In the genomic region with DNA sequence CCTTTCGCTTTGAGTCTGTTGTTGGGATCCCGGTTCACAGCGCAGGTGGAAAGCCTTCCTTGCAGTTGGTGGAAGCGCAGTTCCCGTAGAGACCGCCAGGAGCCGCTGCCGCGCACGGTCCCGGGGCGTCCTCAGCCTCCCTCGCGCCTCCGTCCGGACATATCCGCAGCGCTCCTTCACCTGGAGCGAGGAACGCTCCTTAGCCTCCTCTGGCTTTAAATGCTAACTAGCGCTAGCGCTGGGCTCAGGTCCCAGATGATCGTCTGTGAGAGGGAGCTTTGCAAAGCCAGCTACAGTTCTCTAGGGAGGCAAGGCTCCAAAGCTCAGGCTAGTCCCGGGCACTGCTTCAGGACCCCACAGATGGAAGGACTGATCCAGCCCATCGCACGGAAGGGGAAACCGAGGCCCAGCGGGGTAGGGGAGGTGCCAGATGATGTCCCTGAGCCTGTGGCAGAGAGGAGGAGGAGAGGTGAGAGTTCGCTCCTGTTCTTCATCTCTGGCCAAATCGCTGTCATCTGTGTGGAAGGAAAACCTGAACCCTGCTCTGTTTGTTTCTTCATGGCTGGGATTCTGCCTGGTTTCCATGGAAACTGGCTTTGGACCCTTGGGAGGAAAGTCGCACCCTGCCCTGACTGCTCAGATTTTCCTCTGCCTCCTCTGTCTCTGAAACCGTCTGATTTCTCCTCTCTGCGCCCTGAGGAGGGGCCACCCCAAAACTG, we compare ENCODE assay signal across 8 cellular contexts. TPM values are rescaled to one million over a fixed set of nuclear protein-coding genes. Genes with fewer than 3 reads are reported as not detected.
DNase-seq lines count a peak whose midpoint lies in the region; ATAC-seq, FAIRE-seq and TF ChIP-seq lines count a peak whose summit lies in the region.

No MANE protein-coding gene starts in this region.

- peak; percentile 41 for DNase-seq in NK-92 treated with Interleukin-12 subunit alpha and Interleukin-12 subunit beta, amount 100 ng/mL, for 24 hours (lab: John Stamatoyannopoulos, UW)
- DNase-seq in NK-92 (lab: John Stamatoyannopoulos, UW; ENCODE audit: unreplicated experiment) (no peak), NCI-H2107 (lab: John Stamatoyannopoulos, UW) (peak; percentile 69), WTC11 (ENCODE audit: low spot score) (peak; percentile 94), breast epithelium (ENCODE audit: low spot score in 2 of 2) (peak; percentile 66 to 88), keratinocyte (ENCODE audit: low read depth, low spot score) (no peak)
- peak; percentile 59 to 75 for DNase-seq in stimulated activated CD4-positive, alpha-beta T cell treated with anti-CD3 and anti-CD28 coated beads, Interleukin-15, amount 100 ng/mL, for 1 hour (ENCODE audit: low read depth in 1 of 2, low spot score in 1 of 2)

- H3K9ac ChIP-seq in keratinocyte (ENCODE audit: control insufficient read depth, extremely low read depth, insufficient read depth, low read length) = no peak overlapping the region

- H3K4me1 Mint-ChIP-seq in WTC11 = peaks cover 37% of the 10 kb centered on the region

- peak overlapping the region; percentile 8; the same call in 1 of the 2 replicates for H3K4me3 Mint-ChIP-seq in WTC11

- H3K27me3 ChIP-seq in breast epithelium (peaks cover 0 to 11% of the 10 kb centered on the region in 2 donors), keratinocyte (ENCODE audit: control insufficient read depth, extremely low read depth, insufficient read depth, low read length) (peaks cover 28% of the 10 kb centered on the region)

- FAIRE-seq in keratinocyte (lab: Jason Lieb, UNC) = peak; percentile 66

- CTCF ChIA-PET in WTC11 (lab: Charles Lee) = interaction anchor here (0.6 to 2.4 kb wide), 14 partner anchors 11 to 197 kb away, joined by 3 to 26 read pairs (median 5); no protein-coding TSS in a partner anchor

- no peak overlapping the region for H3K27ac Mint-ChIP-seq in WTC11

- H4K20me1 ChIP-seq in keratinocyte (ENCODE audit: control insufficient read depth, extremely low read depth, insufficient read depth, low read length) = no peaks in the 10 kb centered on the region

- peak overlapping the region in 2 of 3 donors; percentile 2 to 42 for H3K4me3 ChIP-seq in breast epithelium
- H3K4me3 ChIP-seq in keratinocyte (ENCODE audit: control insufficient read depth in 2 of 3, extremely low read depth in 1 of 3, insufficient read depth in 2 of 3, low read depth in 1 of 3, low read length in 3 of 3) = no peak overlapping the region

- no peaks in the 10 kb centered on the region for H3K9me1 ChIP-seq in keratinocyte (ENCODE audit: control insufficient read depth, extremely low read depth, insufficient read depth, low read length)

- H2AFZ ChIP-seq in keratinocyte (ENCODE audit: control insufficient read depth, low read length) = peak overlapping the region; percentile 42

- H3K4me2 ChIP-seq in keratinocyte (ENCODE audit: control insufficient read depth, extremely low read depth, insufficient read depth, low read depth, low read length) = peak overlapping the region; percentile 74

- intact Hi-C loops in breast epithelium (cut with DNase I; ENCODE audit: low total_unique reads) = no loop called here

- POLR2A ChIA-PET in WTC11 (lab: Charles Lee) = no interaction called here

- dilution Hi-C loops in keratinocyte (cut with MboI; ENCODE audit: extremely low pct_ligation_motif_present, low sequenced_read_pairs) = no loop called here

- H3K79me2 ChIP-seq in keratinocyte (ENCODE audit: control insufficient read depth, insufficient read depth, low read length) = no peaks in the 10 kb centered on the region

- H3K36me3 ChIP-seq in breast epithelium (no peaks in the 10 kb centered on the region), keratinocyte (ENCODE audit: control insufficient read depth in 2 of 2, extremely low read depth in 1 of 2, insufficient read depth in 2 of 2, low read length in 2 of 2) (no peaks in the 10 kb centered on the region)

- no peaks in the 10 kb centered on the region for H3K4me1 ChIP-seq in breast epithelium
- peaks cover 9% of the 10 kb centered on the region for H3K4me1 ChIP-seq in keratinocyte (ENCODE audit: control insufficient read depth, extremely low read depth, insufficient read depth, low read length)

- H3K9me3 Mint-ChIP-seq in WTC11 = no peaks in the 10 kb centered on the region

- H3K27ac ChIP-seq in breast epithelium (peak overlapping the region; percentile 19 to 74), keratinocyte (ENCODE audit: control insufficient read depth, insufficient read depth, low read length) (no peak overlapping the region)

- ATAC-seq in HG02884 (IDR thresholded peaks at IDR 0.05; ENCODE audit: unreplicated experiment) (peak; percentile 91), WTC11 (peak; percentile 89)

- no peak for TF ChIP-seq POLR2A in breast epithelium (IDR thresholded peaks at IDR 0.05)

- H3K36me3 Mint-ChIP-seq in WTC11 = no peaks in the 10 kb centered on the region

- TF ChIP-seq CTCF in WTC11 (IDR thresholded peaks at IDR 0.05) (peak; percentile 97), breast epithelium (IDR thresholded peaks at IDR 0.05) (peak; percentile 91 to 96 (median 93)), keratinocyte (optimal IDR thresholded peaks at IDR 0.05 in 1 of 3, IDR thresholded peaks at IDR 0.05 in 1 of 3, conservative IDR thresholded peaks at IDR 0.05 in 1 of 3; ENCODE audit: extremely low read depth in 1 of 3, insufficient read depth in 2 of 3, low read length in 3 of 3) (peak; percentile 98 to 100 (median 98))

- no peaks in the 10 kb centered on the region for H3K9me3 ChIP-seq in breast epithelium
- no peaks in the 10 kb centered on the region for H3K9me3 ChIP-seq in keratinocyte (ENCODE audit: control insufficient read depth, low read depth, low read length)

- peaks cover 33% of the 10 kb centered on the region for H3K27me3 Mint-ChIP-seq in WTC11 (ENCODE audit: low read depth)

TF ChIP-seq in WTC11, 78 proteins besides CTCF, POLR2A, EP300 and RAD21 (continues in another document):
- TF ChIP-seq, protein P1, sequence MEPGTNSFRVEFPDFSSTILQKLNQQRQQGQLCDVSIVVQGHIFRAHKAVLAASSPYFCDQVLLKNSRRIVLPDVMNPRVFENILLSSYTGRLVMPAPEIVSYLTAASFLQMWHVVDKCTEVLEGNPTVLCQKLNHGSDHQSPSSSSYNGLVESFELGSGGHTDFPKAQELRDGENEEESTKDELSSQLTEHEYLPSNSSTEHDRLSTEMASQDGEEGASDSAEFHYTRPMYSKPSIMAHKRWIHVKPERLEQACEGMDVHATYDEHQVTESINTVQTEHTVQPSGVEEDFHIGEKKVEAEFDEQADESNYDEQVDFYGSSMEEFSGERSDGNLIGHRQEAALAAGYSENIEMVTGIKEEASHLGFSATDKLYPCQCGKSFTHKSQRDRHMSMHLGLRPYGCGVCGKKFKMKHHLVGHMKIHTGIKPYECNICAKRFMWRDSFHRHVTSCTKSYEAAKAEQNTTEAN (CRISPR knock-in tag; IDR thresholded peaks at IDR 0.05) = 0 out of 2 replicates have a peak, but pooled peaks have one; percentile 53
- TF ChIP-seq OVOL2 (CRISPR knock-in tag; IDR thresholded peaks at IDR 0.05; ENCODE audit: borderline replicate concordance) (no peak), GABPB1 (CRISPR knock-in tag; IDR thresholded peaks at IDR 0.05) (no peak), ZNF281 (CRISPR knock-in tag; IDR thresholded peaks at IDR 0.05) (no peak), PRRX2 (CRISPR knock-in tag; IDR thresholded peaks at IDR 0.05) (no peak)
- TF ChIP-seq, protein P2, sequence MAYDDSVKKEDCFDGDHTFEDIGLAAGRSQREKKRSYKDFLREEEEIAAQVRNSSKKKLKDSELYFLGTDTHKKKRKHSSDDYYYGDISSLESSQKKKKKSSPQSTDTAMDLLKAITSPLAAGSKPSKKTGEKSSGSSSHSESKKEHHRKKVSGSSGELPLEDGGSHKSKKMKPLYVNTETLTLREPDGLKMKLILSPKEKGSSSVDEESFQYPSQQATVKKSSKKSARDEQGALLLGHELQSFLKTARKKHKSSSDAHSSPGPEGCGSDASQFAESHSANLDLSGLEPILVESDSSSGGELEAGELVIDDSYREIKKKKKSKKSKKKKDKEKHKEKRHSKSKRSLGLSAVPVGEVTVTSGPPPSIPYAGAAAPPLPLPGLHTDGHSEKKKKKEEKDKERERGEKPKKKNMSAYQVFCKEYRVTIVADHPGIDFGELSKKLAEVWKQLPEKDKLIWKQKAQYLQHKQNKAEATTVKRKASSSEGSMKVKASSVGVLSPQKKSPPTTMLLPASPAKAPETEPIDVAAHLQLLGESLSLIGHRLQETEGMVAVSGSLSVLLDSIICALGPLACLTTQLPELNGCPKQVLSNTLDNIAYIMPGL (CRISPR knock-in tag; IDR thresholded peaks at IDR 0.05) = 0 out of 2 replicates have a peak, but pooled peaks have one; percentile 69

RNA-seq across cellular contexts. Expression of gene COL15A1, which starts 31.4 kb away (rescaled TPM):
- 0.22 to 0.44 TPM (median 0.39 TPM) in 3 replicates for total RNA-seq in WTC11 (2021)
- total RNA-seq in breast epithelium = 10 to 100 TPM; 13.9 to 47.8 (median 32.4) TPM
- polyA plus RNA-seq in keratinocyte = 0.01 TPM in 1 of 3 replicates, not detected in the others
- polyA plus RNA-seq in keratinocyte (2011; ENCODE audit: low read depth) = not detected
- not detected in 2 replicates for polyA plus RNA-seq in keratinocyte (2011; cell fraction: cytosol; rRNA removed)
- polyA plus RNA-seq in keratinocyte (2011; cell fraction: nucleus; rRNA removed) = not detected in 2 replicates
- not detected in 2 replicates for polyA plus RNA-seq in keratinocyte (2012; ENCODE audit: low replicate concordance)
- not detected in 3 replicates for polyA minus RNA-seq in keratinocyte
- polyA minus RNA-seq in keratinocyte (2011; cell fraction: cytosol; rRNA and poly(A)+ RNA removed) = not detected
- polyA minus RNA-seq in keratinocyte (2011; cell fraction: nucleus; rRNA and poly(A)+ RNA removed) = not detected in 2 replicates

Comparison
In these comparisons a context has a peak if more than half of its experiments do, and no peak if none do; other contexts are left out.
1. DNase-seq: peak in NK-92 treated with Interleukin-12 subunit alpha and Interleukin-12 subunit beta, amount 100 ng/mL, for 24 hours (single experiment), NCI-H2107 (single experiment), WTC11 (single experiment), breast epithelium (2 of 2) and stimulated activated CD4-positive, alpha-beta T cell treated with anti-CD3 and anti-CD28 coated beads, Interleukin-15, amount 100 ng/mL, for 1 hour (2 of 2); none in NK-92 (single experiment) and keratinocyte (single experiment).
2. H3K4me3 ChIP-seq: peak in breast epithelium (2 of 3); none in keratinocyte (0 of 3).
3. RNA of gene COL15A1, which starts 31.4 kb away (total RNA-seq): 13.9 to 47.8 TPM in breast epithelium; 0.22 to 0.44 TPM in WTC11; every median in the first group is over 10 times any median in the second.
4. Peak in every context shown above with its lines, with median percentiles within 50 percentile points of each other: CTCF ChIP-seq.